In the genomic region with DNA sequence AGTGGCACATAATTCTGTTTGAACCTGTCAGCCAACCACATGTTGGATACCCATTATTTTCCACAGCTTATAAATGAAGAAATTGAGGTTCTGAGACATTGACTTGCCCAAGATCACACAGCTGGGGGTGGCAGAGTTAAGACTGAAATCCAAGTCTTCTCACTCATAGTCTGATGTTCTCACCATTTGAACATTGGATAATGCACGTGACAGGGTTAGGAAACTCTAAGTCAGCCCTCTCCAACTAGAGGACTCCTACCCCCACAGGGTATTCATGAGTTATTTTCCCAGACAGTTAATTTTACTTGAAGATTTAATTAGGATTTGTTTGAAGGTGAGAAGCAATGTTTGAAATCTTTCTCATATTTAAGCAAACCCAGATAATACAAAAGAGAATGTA, we compare ENCODE assay signal across 23 cellular contexts. TPM values are rescaled to one million over a fixed set of nuclear protein-coding genes. Genes with fewer than 3 reads are reported as not detected.
A peak's percentile ranks its signal among the peaks of the same experiment; 100 is the strongest.
DNase-seq lines count a peak whose midpoint lies in the region; ATAC-seq and TF ChIP-seq lines count a peak whose summit lies in the region.
"Had no signal": no experiment of that assay in that cellular context is flagged by ENCODE, and none has a peak within 500 bp of the region (broad histone marks: within the 10 kb centered on the region; RNA-seq: fewer than 3 reads in every experiment).

No MANE protein-coding gene starts in this region.

- peak overlapping the region; percentile 60 for H4K8ac ChIP-seq in trophoblast cell (ENCODE audit: low read depth, low read length)

- intact Hi-C loops in CD4-positive, alpha-beta memory T cell (cut with micrococcal nuclease): loop anchor here (5.0 kb wide), 2 partner anchors 200 to 245 kb away; no protein-coding TSS in a partner anchor
- intact Hi-C loops in Panc1 (cut with micrococcal nuclease; ENCODE audit: unreplicated experiment): no loop called here
- intact Hi-C loops in body of pancreas (cut with DNase I): no loop called here

- DNase-seq in CD4-positive, alpha-beta memory T cell: no peak
- DNase-seq in Panc1 (ENCODE audit: low read depth, low spot score) (no peak), endothelial cell (ENCODE audit: low spot score) (no peak), trophoblast cell (peak in 1 of 2 donors; percentile 18), RWPE1 (ENCODE audit: low spot score) (no peak), DMS53 treated with DMSO at 0.1 percent for 48 hours (lab: John Stamatoyannopoulos, UW; ENCODE audit: unreplicated experiment) (no peak), body of pancreas (no peak), Kasumi-1 (lab: John Stamatoyannopoulos, UW) (no peak)
- DNase-seq: activated CD4-positive, alpha-beta memory T cell treated with anti-CD3 and anti-CD28 coated beads for 36 hours; activated naive CD4-positive, alpha-beta T cell; activated T-cell treated with anti-CD3 and anti-CD28 coated beads for 4 hours; colonic mucosa; HCEC 1CT; head of caudate nucleus; KBM-7; left ventricle myocardium inferior; NCI-H187 treated with DMSO at 0.1 percent for 48 hours; NCI-H2227 treated with DMSO at 0.1 percent for 48 hours; NCI-H774; nucleus accumbens had no signal

- H3K9ac ChIP-seq in trophoblast cell (ENCODE audit: low read length): no peak overlapping the region

- no peaks in the 10 kb centered on the region for H3K36me3 ChIP-seq in CD4-positive, alpha-beta memory T cell (ENCODE audit: insufficient read depth, low read length)
- H3K36me3 ChIP-seq in Panc1 (ENCODE audit: control insufficient read depth, insufficient read depth, low read length): no peaks in the 10 kb centered on the region
- H3K36me3 ChIP-seq in trophoblast cell (ENCODE audit: control insufficient read depth in 1 of 2, insufficient read depth in 2 of 2, low read length in 2 of 2): no peaks in the 10 kb centered on the region
- no peaks in the 10 kb centered on the region for H3K36me3 ChIP-seq in body of pancreas (replicated peaks in 1 of 2; ENCODE audit: insufficient read depth in 1 of 2, low read depth in 2 of 2)
- H3K36me3 ChIP-seq: colonic mucosa, left ventricle myocardium inferior, right atrium auricular region had no signal

- peak overlapping the region; percentile 93 for H2BK5ac ChIP-seq in trophoblast cell (ENCODE audit: low read depth, low read length, poor library complexity)

- TF ChIP-seq CTCF in Panc1 (IDR thresholded peaks at IDR 0.05) (no peak), endothelial cell (IDR thresholded peaks at IDR 0.05; ENCODE audit: unreplicated experiment) (no peak), RWPE1 (conservative IDR thresholded peaks at IDR 0.05; ENCODE audit: low read depth) (no peak), body of pancreas (IDR thresholded peaks at IDR 0.05) (no peak)

- H3K18ac ChIP-seq in trophoblast cell (ENCODE audit: low read length): no peak overlapping the region

- peak overlapping the region; percentile 55 for H3K4ac ChIP-seq in trophoblast cell (ENCODE audit: low read depth, low read length)

- H2BK12ac ChIP-seq in trophoblast cell (ENCODE audit: low read length): peak overlapping the region; percentile 69

- no peaks in the 10 kb centered on the region for H3K9me3 ChIP-seq in CD4-positive, alpha-beta memory T cell (ENCODE audit: control insufficient read depth in 1 of 2, low read length in 2 of 2)
- H3K9me3 ChIP-seq in Panc1 (ENCODE audit: control insufficient read depth, insufficient read depth, low read depth, low read length) (no peaks in the 10 kb centered on the region), trophoblast cell (ENCODE audit: insufficient read depth, low read depth, low read length) (no peaks in the 10 kb centered on the region), body of pancreas (no peaks in the 10 kb centered on the region)
- H3K9me3 ChIP-seq: colonic mucosa, left ventricle myocardium inferior, right atrium auricular region had no signal

- in situ Hi-C loops in Panc1 (cut with HindIII; ENCODE audit: low pct_unique_long_range_greater_than_20kb, low sequenced_read_pairs): no loop called here

- no TSS peak for BruUV-seq in Panc1 (replicated peaks; lab: Mats Ljungman, UMichigan)

- H3K14ac ChIP-seq in trophoblast cell (ENCODE audit: low read length): peak overlapping the region; percentile 44

- H3K79me2 ChIP-seq in trophoblast cell (ENCODE audit: control insufficient read depth, insufficient read depth, low read length, poor library complexity): no peaks in the 10 kb centered on the region

- H3K4me1 Mint-ChIP-seq in CD4-positive, alpha-beta memory T cell: peaks cover 17 to 39% (median 28%) of the 10 kb centered on the region in 4 donors
- H3K4me1 Mint-ChIP-seq in endothelial cell (ENCODE audit: unreplicated experiment): peaks cover 44% of the 10 kb centered on the region

- ATAC-seq in Panc1: peak; percentile 52; the same call in 1 of the 2 replicates
- no peak for ATAC-seq in body of pancreas

- no peak overlapping the region for H3K4me3 Mint-ChIP-seq in CD4-positive, alpha-beta memory T cell
- no peak overlapping the region for H3K4me3 Mint-ChIP-seq in endothelial cell (ENCODE audit: unreplicated experiment)
- H3K4me3 Mint-ChIP-seq: activated CD4-positive, alpha-beta memory T cell treated with anti-CD3 and anti-CD28 coated beads for 36 hours had no signal

- POLR2A ChIA-PET in CD4-positive, alpha-beta memory T cell (lab: Charles Lee; ENCODE audit: partially characterized antibody): interaction anchor here (0.8 to 1.2 kb wide), 4 partner anchors 12 to 30 kb away, joined by 3 to 4 read pairs (median 3); no protein-coding TSS in a partner anchor
- POLR2A ChIA-PET in Panc1 (lab: Charles Lee): no interaction called here
- POLR2A ChIA-PET in RWPE1 (lab: Yijun Ruan, JAX; ENCODE audit: low non-redundant PET): no interaction called here

- H3K9me3 Mint-ChIP-seq in CD4-positive, alpha-beta memory T cell: no peaks in the 10 kb centered on the region
- no peaks in the 10 kb centered on the region for H3K9me3 Mint-ChIP-seq in endothelial cell (ENCODE audit: unreplicated experiment)
- H3K9me3 Mint-ChIP-seq: activated CD4-positive, alpha-beta memory T cell treated with anti-CD3 and anti-CD28 coated beads for 36 hours had no signal

- H3K36me3 Mint-ChIP-seq in CD4-positive, alpha-beta memory T cell: peaks cover 0 to 2% of the 10 kb centered on the region in 2 donors
- peaks cover 5% of the 10 kb centered on the region for H3K36me3 Mint-ChIP-seq in endothelial cell (ENCODE audit: low read depth, unreplicated experiment)
- H3K36me3 Mint-ChIP-seq: activated CD4-positive, alpha-beta memory T cell treated with anti-CD3 and anti-CD28 coated beads for 36 hours had no signal

- peak overlapping the region in 4 of 7 donors; percentile 8 to 79 (median 36) for H3K27ac Mint-ChIP-seq in CD4-positive, alpha-beta memory T cell
- peak overlapping the region; percentile 97 for H3K27ac Mint-ChIP-seq in endothelial cell (ENCODE audit: unreplicated experiment)

- TF ChIP-seq POLR2A in body of pancreas (IDR thresholded peaks at IDR 0.05): no peak

- no peak overlapping the region for H3K4me2 ChIP-seq in trophoblast cell (ENCODE audit: low read length)

- peaks cover 9% of the 10 kb centered on the region for H3K79me1 ChIP-seq in trophoblast cell (ENCODE audit: low read length)

- no peak overlapping the region for H3K27ac ChIP-seq in CD4-positive, alpha-beta memory T cell (ENCODE audit: low read depth, low read length)
- H3K27ac ChIP-seq in Panc1 (ENCODE audit: low read length) (peak overlapping the region; percentile 88), trophoblast cell (ENCODE audit: low read depth, low read length) (peak overlapping the region; percentile 72), RWPE1 (no peak overlapping the region), body of pancreas (no peak overlapping the region)
- H3K27ac ChIP-seq: left ventricle myocardium inferior, right atrium auricular region had no signal

- H4K12ac ChIP-seq in trophoblast cell (ENCODE audit: low read depth, low read length): no peak overlapping the region

- H3K27me3 Mint-ChIP-seq in CD4-positive, alpha-beta memory T cell: no peaks in the 10 kb centered on the region
- no peaks in the 10 kb centered on the region for H3K27me3 Mint-ChIP-seq in endothelial cell (ENCODE audit: unreplicated experiment)
- H3K27me3 Mint-ChIP-seq: activated CD4-positive, alpha-beta memory T cell treated with anti-CD3 and anti-CD28 coated beads for 36 hours had no signal

- no CpG with 5 or more reads among the region's 1 CpG for WGBS in trophoblast cell (ENCODE audit: extremely low coverage, insufficient coverage, insufficient read length)
- WGBS in body of pancreas, 2 donors: 93 to 96% methylated on average over 1 of the region's 1 CpG

- H4K91ac ChIP-seq in trophoblast cell (ENCODE audit: low read depth, low read length): peak overlapping the region; percentile 77

- peaks cover 22% of the 10 kb centered on the region for H3K4me1 ChIP-seq in CD4-positive, alpha-beta memory T cell (ENCODE audit: insufficient read depth, low read length)
- H3K4me1 ChIP-seq in Panc1 (ENCODE audit: control insufficient read depth, insufficient read depth, low read length) (peaks cover 35% of the 10 kb centered on the region), trophoblast cell (ENCODE audit: control insufficient read depth in 1 of 2, insufficient read depth in 2 of 2, low read length in 2 of 2) (peaks cover 0 to 6% of the 10 kb centered on the region in 2 experiments), body of pancreas (no peaks in the 10 kb centered on the region)
- H3K4me1 ChIP-seq: colonic mucosa had no signal

- no peak overlapping the region for H3K23ac ChIP-seq in trophoblast cell (ENCODE audit: low read length)

- peak overlapping the region; percentile 79 for H2AK5ac ChIP-seq in trophoblast cell (ENCODE audit: low read length)

- H2AFZ ChIP-seq in trophoblast cell (ENCODE audit: insufficient read depth, low read length, poor library complexity): no peak overlapping the region

- CTCF ChIA-PET in CD4-positive, alpha-beta memory T cell (lab: Charles Lee; ENCODE audit: partially characterized antibody): interaction anchor here (0.8 to 2.8 kb wide), 5 partner anchors 12 to 290 kb away, joined by 3 to 24 read pairs (median 3); no protein-coding TSS in a partner anchor
- CTCF ChIA-PET in Panc1 (lab: Charles Lee): no interaction called here
- CTCF ChIA-PET in RWPE1 (lab: Yijun Ruan, JAX): interaction anchor here (0.5 kb wide), 1 partner anchor 374 kb away, joined by 3 read pairs; no protein-coding TSS in a partner anchor

- H3K4me3 ChIP-seq in CD4-positive, alpha-beta memory T cell (ENCODE audit: low read length in 2 of 2): no peak overlapping the region
- no peak overlapping the region for H3K4me3 ChIP-seq in Panc1 (ENCODE audit: low read depth in 2 of 2, low read length in 2 of 2)
- H3K4me3 ChIP-seq in trophoblast cell (ENCODE audit: low read depth, low read length): no peak overlapping the region
- no peak overlapping the region for H3K4me3 ChIP-seq in body of pancreas
- H3K4me3 ChIP-seq: colonic mucosa, right atrium auricular region had no signal

- no peaks in the 10 kb centered on the region for H3K27me3 ChIP-seq in CD4-positive, alpha-beta memory T cell (ENCODE audit: insufficient read depth, low read length)
- no peaks in the 10 kb centered on the region for H3K27me3 ChIP-seq in Panc1 (ENCODE audit: control insufficient read depth, insufficient read depth, low read length)
- no peaks in the 10 kb centered on the region for H3K27me3 ChIP-seq in trophoblast cell (ENCODE audit: insufficient read depth, low read length)
- H3K27me3 ChIP-seq in body of pancreas: no peaks in the 10 kb centered on the region
- H3K27me3 ChIP-seq: colonic mucosa, right atrium auricular region had no signal

- peak overlapping the region; percentile 68 for H2BK120ac ChIP-seq in trophoblast cell (ENCODE audit: insufficient read depth, low read length, poor library complexity)

RNA-seq across cellular contexts. Expression of a gene that starts 38.1 kb away (rescaled TPM):
- total RNA-seq in CD4-positive, alpha-beta memory T cell: not detected
- not detected for polyA plus RNA-seq in CD4-positive, alpha-beta memory T cell
- total RNA-seq in Panc1 (2021; ENCODE audit: unreplicated experiment) (not detected), endothelial cell (ENCODE audit: unreplicated experiment) (0.85 TPM), body of pancreas (not detected)
- not detected for polyA plus RNA-seq in Panc1 (2012; ENCODE audit: insufficient read length)
- 36.7 and 38.1 TPM in 2 replicates for polyA plus RNA-seq in trophoblast cell (2013)
- total RNA-seq: activated CD4-positive, alpha-beta memory T cell treated with anti-CD3 and anti-CD28 coated beads for 36 hours; colonic mucosa; mucosa of gallbladder had no signal
- polyA plus RNA-seq: AG04450 had no signal

Comparison
In these comparisons a context has a peak if more than half of its experiments do, and no peak if none do; other contexts are left out.
1. H3K27ac ChIP-seq: peak in Panc1 (single experiment) and trophoblast cell (single experiment); none in CD4-positive, alpha-beta memory T cell (single experiment), RWPE1 (single experiment) and body of pancreas (0 of 4).